19 cellular contexts compared by ENCODE assay signal in the genomic region with DNA sequence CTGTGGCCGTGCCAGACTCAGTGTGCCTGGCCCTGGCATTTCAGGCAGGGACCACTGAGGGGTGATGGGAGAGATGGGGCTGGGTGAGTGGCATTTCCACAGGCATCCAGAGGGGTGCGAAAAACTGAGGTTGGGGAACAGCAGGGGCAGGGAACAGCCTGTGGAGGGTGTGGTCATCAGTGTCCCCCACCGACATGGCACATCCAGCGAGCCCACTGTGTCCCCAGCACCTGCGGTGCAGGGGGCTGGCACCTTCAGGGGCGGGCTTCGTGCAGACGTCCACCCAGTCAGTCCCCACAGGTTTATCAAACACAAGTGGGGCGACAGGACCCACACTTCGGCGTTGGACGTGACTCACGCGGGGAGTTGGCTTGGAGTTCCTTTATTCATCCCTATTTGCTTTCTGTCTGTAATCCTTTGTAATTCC. TPM values are rescaled to one million over a fixed set of nuclear protein-coding genes. Genes with fewer than 3 reads are reported as not detected.
A peak's percentile ranks its signal among the peaks of the same experiment; 100 is the strongest.
DNase-seq lines count a peak whose midpoint lies in the region; ATAC-seq and TF ChIP-seq lines count a peak whose summit lies in the region.
"Had no signal": no experiment of that assay in that cellular context is flagged by ENCODE, and none has a peak within 500 bp of the region (broad histone marks: within the 10 kb centered on the region; RNA-seq: fewer than 3 reads in every experiment).

No MANE protein-coding gene starts in this region.

- TF ChIP-seq CTCF in CD14-positive monocyte (IDR thresholded peaks at IDR 0.05) (no peak), RWPE1 (conservative IDR thresholded peaks at IDR 0.05; ENCODE audit: low read depth) (no peak), testis (IDR thresholded peaks at IDR 0.05) (no peak)

- no peak overlapping the region for H4K12ac ChIP-seq in trophoblast cell (ENCODE audit: low read depth, low read length)

- H3K9me3 ChIP-seq in trophoblast cell (ENCODE audit: insufficient read depth, low read depth, low read length) (peaks cover 2% of the 10 kb centered on the region), testis (no peaks in the 10 kb centered on the region)
- H3K9me3 ChIP-seq: SJCRH30 had no signal

- no peak overlapping the region for H3K4me3 Mint-ChIP-seq in CD14-positive monocyte

- CTCF ChIA-PET in RWPE1 (lab: Yijun Ruan, JAX) = interaction anchor here (0.5 kb wide), 1 partner anchor 265 kb away, joined by 3 read pairs; no protein-coding TSS in a partner anchor

- H3K36me3 Mint-ChIP-seq in CD14-positive monocyte = peaks cover 23 to 49% of the 10 kb centered on the region in 2 donors

- no peak overlapping the region for H2BK12ac ChIP-seq in trophoblast cell (ENCODE audit: low read length)

- H3K4me1 ChIP-seq in trophoblast cell (ENCODE audit: control insufficient read depth in 1 of 2, insufficient read depth in 2 of 2, low read length in 2 of 2) (no peaks in the 10 kb centered on the region), testis (no peaks in the 10 kb centered on the region)
- H3K4me1 ChIP-seq: SJCRH30 had no signal

- H3K27me3 ChIP-seq in trophoblast cell (ENCODE audit: insufficient read depth, low read length) (no peaks in the 10 kb centered on the region), testis (no peaks in the 10 kb centered on the region)
- H3K27me3 ChIP-seq: SJCRH30 had no signal

- H3K79me2 ChIP-seq in trophoblast cell (ENCODE audit: control insufficient read depth, insufficient read depth, low read length, poor library complexity) = peaks cover 40% of the 10 kb centered on the region

- intact Hi-C loops in CD14-positive monocyte (cut with micrococcal nuclease) (no loop called here), testis (cut with DNase I; ENCODE audit: low total_unique reads) (no loop called here)

- H4K8ac ChIP-seq in trophoblast cell (ENCODE audit: low read depth, low read length) = no peak overlapping the region

- no peak for TF ChIP-seq POLR2A in testis (IDR thresholded peaks at IDR 0.05)

- peaks cover 23% of the 10 kb centered on the region for H3K4me1 Mint-ChIP-seq in CD14-positive monocyte

- H3K9ac ChIP-seq in trophoblast cell (ENCODE audit: low read length) = no peak overlapping the region

- no peak overlapping the region for H3K14ac ChIP-seq in trophoblast cell (ENCODE audit: low read length)

- no peak overlapping the region for H2BK5ac ChIP-seq in trophoblast cell (ENCODE audit: low read depth, low read length, poor library complexity)

- no peak overlapping the region for H2AK5ac ChIP-seq in trophoblast cell (ENCODE audit: low read length)

- no peak overlapping the region for H3K4me2 ChIP-seq in trophoblast cell (ENCODE audit: low read length)

- DNase-seq in CD14-positive monocyte (ENCODE audit: low spot score) (no peak), RWPE1 (ENCODE audit: low spot score) (no peak), trophoblast cell (no peak), hepatic stellate cell (ENCODE audit: low spot score) (no peak), testis (no peak), RPMI8226 (no peak)
- DNase-seq: AML-193, GDM1, KG1, NCI-H187 treated with DMSO at 0.1 percent for 48 hours, NCI-H226, NCI-H524, PC-3, SJCRH30 had no signal

- H3K4me3 ChIP-seq in trophoblast cell (ENCODE audit: low read depth, low read length) = no peak overlapping the region
- H3K4me3 ChIP-seq in testis = no peak overlapping the region
- H3K4me3 ChIP-seq: SJCRH30 had no signal

- H4K91ac ChIP-seq in trophoblast cell (ENCODE audit: low read depth, low read length) = no peak overlapping the region

- no peak overlapping the region for H2AFZ ChIP-seq in trophoblast cell (ENCODE audit: insufficient read depth, low read length, poor library complexity)

- no peak overlapping the region for H3K23ac ChIP-seq in trophoblast cell (ENCODE audit: low read length)

- POLR2A ChIA-PET in RWPE1 (lab: Yijun Ruan, JAX; ENCODE audit: low non-redundant PET) = no interaction called here

- H3K18ac ChIP-seq in trophoblast cell (ENCODE audit: low read length) = no peak overlapping the region

- no peaks in the 10 kb centered on the region for H3K79me1 ChIP-seq in trophoblast cell (ENCODE audit: low read length)

- peaks cover 0 to 6% (median 0%) of the 10 kb centered on the region in 3 donors for H3K27me3 Mint-ChIP-seq in CD14-positive monocyte (ENCODE audit: low read depth in 3 of 3)

- H3K36me3 ChIP-seq in trophoblast cell (ENCODE audit: control insufficient read depth in 1 of 2, insufficient read depth in 2 of 2, low read length in 2 of 2) (peaks cover 6% of the 10 kb centered on the region in 2 experiments), testis (ENCODE audit: low read depth, missing control alignments) (no peaks in the 10 kb centered on the region)
- H3K36me3 ChIP-seq: SJCRH30 had no signal

- H3K9me3 Mint-ChIP-seq in CD14-positive monocyte = peaks cover 0 to 2% (median 0%) of the 10 kb centered on the region in 7 donors

- peak overlapping the region; percentile 65 for H3K4ac ChIP-seq in trophoblast cell (ENCODE audit: low read depth, low read length)

- peak overlapping the region in 4 of 7 donors; percentile 37 to 80 (median 63) for H3K27ac Mint-ChIP-seq in CD14-positive monocyte

- peak overlapping the region; percentile 13 for H3K27ac ChIP-seq in RWPE1
- no peak overlapping the region for H3K27ac ChIP-seq in trophoblast cell (ENCODE audit: low read depth, low read length)
- H3K27ac ChIP-seq in testis = no peak overlapping the region
- H3K27ac ChIP-seq: 22Rv1, C4-2B, SJCRH30 had no signal

- no CpG with 5 or more reads among the region's 14 CpGs for WGBS in trophoblast cell (ENCODE audit: extremely low coverage, insufficient coverage, insufficient read length)
- WGBS in testis, 2 donors = 92 to 93% methylated on average over 12 to 14 of the region's 14 CpGs

- no peak overlapping the region for H2BK120ac ChIP-seq in trophoblast cell (ENCODE audit: insufficient read depth, low read length, poor library complexity)

- ATAC-seq in esophagus mucosa (peak; percentile 81), GM19035 (IDR thresholded peaks at IDR 0.05; ENCODE audit: unreplicated experiment) (no peak)
- ATAC-seq: HCT116, PC-3 had no signal

RNA-seq across cellular contexts. Expression of a gene that starts 14.8 kb away (rescaled TPM):
- 10 to 100 TPM; 17.6 to 28.0 TPM for polyA plus RNA-seq in CD14-positive monocyte
- total RNA-seq in esophagus mucosa = 53.3 TPM
- polyA plus RNA-seq in trophoblast cell (2013) = 39.0 and 43.1 TPM in 2 replicates
- 10 to 100 TPM; 43.1 to 46.3 TPM for total RNA-seq in testis
- polyA plus RNA-seq in testis (ENCODE audit: insufficient read depth, low read depth, low replicate concordance) = 30.8 TPM
